Comparison of ENCODE assay signal across 10 cellular contexts in genomic region chr14:57478050-57478449, GRCh38. TPM values are rescaled to one million over a fixed set of nuclear protein-coding genes. Genes with fewer than 3 reads are reported as not detected.
"Had no signal": no experiment of that assay in that cellular context is flagged by ENCODE, and none has a peak within 500 bp of the region (broad histone marks: within the 10 kb centered on the region; RNA-seq: fewer than 3 reads in every experiment).

No MANE protein-coding gene starts in this region.

- H3K4me3 ChIP-seq: GM23248, HAP-1, K562 had no signal

- H2AFZ ChIP-seq: GM23248 had no signal

- H3K9ac ChIP-seq: GM23248 had no signal

- H3K27ac ChIP-seq: GM23248, HL-60 had no signal

- H3K9me3 ChIP-seq: HAP-1 had no signal

- ATAC-seq: HCT116, K562 had no signal

- DNase-seq: GOT3, H7, IMR-90, KG1 had no signal

- H3K36me3 ChIP-seq: HAP-1 had no signal

- H3K4me1 ChIP-seq: HAP-1 had no signal

- FAIRE-seq: K562 had no signal

RNA-seq across cellular contexts. Expression of gene CCDC198, which starts 15.6 kb away (rescaled TPM):
- total RNA-seq: GM23248, H4, H7, IMR-90, K562 had no signal
- polyA plus RNA-seq: GM23248, IMR-90, K562 had no signal
